ENCODE assay signal across 9 cellular contexts in genomic region chr3:130227540-130227939, GRCh38.
"Had no signal": no experiment of that assay in that cellular context is flagged by ENCODE, and none has a peak within 500 bp of the region (broad histone marks: within the 10 kb centered on the region; RNA-seq: fewer than 3 reads in every experiment).

No MANE protein-coding gene starts in this region.

- H3K4me2 ChIP-seq: GM23338, KMS-11 had no signal

- FAIRE-seq: H1, H54 had no signal

- ATAC-seq: GM23338 had no signal

- H3K9ac ChIP-seq: KMS-11 had no signal

- H2AFZ ChIP-seq: GM23338 had no signal

- H3K27ac ChIP-seq: KMS-11 had no signal

- DNase-seq: H9, HCEC 1CT, IMR-90, Karpas-422, KBM-7 had no signal

- H3K4me3 ChIP-seq: GM23338 had no signal
